Comparison of ENCODE assay signal across 15 cellular contexts in genomic region chr17:29059281-29059680, GRCh38. TPM values are rescaled to one million over a fixed set of nuclear protein-coding genes. Genes with fewer than 3 reads are reported as not detected.
A peak's percentile ranks its signal among the peaks of the same experiment; 100 is the strongest.
DNase-seq lines count a peak whose midpoint lies in the region; ATAC-seq, FAIRE-seq and TF ChIP-seq lines count a peak whose summit lies in the region.
"Had no signal": no experiment of that assay in that cellular context is flagged by ENCODE, and none has a peak within 500 bp of the region (broad histone marks: within the 10 kb centered on the region; RNA-seq: fewer than 3 reads in every experiment).

No MANE protein-coding gene starts in this region.

- no peak for FAIRE-seq in bronchial epithelial cell (lab: Jason Lieb, UNC)

- H3K4me3 ChIP-seq in bronchial epithelial cell (ENCODE audit: low read depth, low read length) (no peak overlapping the region), MG63 (no peak overlapping the region)
- H3K4me3 ChIP-seq: colonic mucosa had no signal

- ATAC-seq in GM21786 (IDR thresholded peaks at IDR 0.05; ENCODE audit: unreplicated experiment), result no peak

- H3K9me3 ChIP-seq in MG63, result no peaks in the 10 kb centered on the region
- H3K9me3 ChIP-seq: colonic mucosa had no signal

- H3K27me3 ChIP-seq in bronchial epithelial cell (ENCODE audit: control insufficient read depth, insufficient read depth, low read length), result peaks cover 8% of the 10 kb centered on the region
- H3K27me3 ChIP-seq in MG63, result no peaks in the 10 kb centered on the region
- H3K27me3 ChIP-seq: colonic mucosa had no signal

- no peak for TF ChIP-seq CTCF in bronchial epithelial cell (IDR thresholded peaks at IDR 0.05; ENCODE audit: insufficient read depth, low read length, severe bottlenecking)

- DNase-seq in DMS53 treated with DMSO at 0.1 percent for 48 hours (lab: John Stamatoyannopoulos, UW; ENCODE audit: unreplicated experiment) (peak; percentile 75), NCI-H2029 (lab: John Stamatoyannopoulos, UW) (peak; percentile 55), bronchial epithelial cell (ENCODE audit: low read depth) (peak; percentile 81), lung microvascular endothelial cell (ENCODE audit: low read depth in 2 of 2) (peak; percentile 23 to 27), D341Med (ENCODE audit: low spot score) (no peak), MG63 (no peak), DMS 273 treated with DMSO at 0.1 percent for 48 hours (lab: John Stamatoyannopoulos, UW) (no peak)
- DNase-seq: activated CD4-positive, alpha-beta T cell treated with anti-CD3 and anti-CD28 coated beads, Interleukin-2, amount 50 U/mL, for 4 hours; activated naive CD4-positive, alpha-beta T cell; colonic mucosa; mesendoderm; MM.1S; stimulated activated CD4-positive, alpha-beta T cell treated with anti-CD3 and anti-CD28 coated beads, Interleukin-2, amount 100 ng/mL, for 48 hours; stimulated activated naive CD4-positive, alpha-beta T cell treated with Interleukin-2 at 50 U/mL for 16 hours had no signal

- H3K36me3 ChIP-seq in bronchial epithelial cell (ENCODE audit: control insufficient read depth, insufficient read depth, low read length) (no peaks in the 10 kb centered on the region), MG63 (no peaks in the 10 kb centered on the region)
- H3K36me3 ChIP-seq: colonic mucosa had no signal

RNA-seq across cellular contexts. Expression of gene PIPOX, which starts 16.3 kb away (rescaled TPM):
- total RNA-seq in bronchial epithelial cell (0.26 and 1.4 TPM in 2 replicates), lung microvascular endothelial cell (1.2 and 1.3 TPM in 2 replicates)
- 0.69 and 1.6 TPM in 2 replicates for total RNA-seq in MG63 (2014; rRNA removed; shearing (Covaris generic); ENCODE audit: low replicate concordance)

RNA-seq across cellular contexts. Expression of gene SEZ6, which starts 53.4 kb away (rescaled TPM):
- total RNA-seq in bronchial epithelial cell, result not detected in 2 replicates
- under 0.01 TPM in 1 of 2 replicates, not detected in the other for total RNA-seq in lung microvascular endothelial cell
- not detected in 2 replicates for total RNA-seq in MG63 (2014; rRNA removed; shearing (Covaris generic); ENCODE audit: low replicate concordance)

Comparison
In these comparisons a context has a peak if more than half of its experiments do, and no peak if none do; other contexts are left out.
1. DNase-seq: peak in DMS53 treated with DMSO at 0.1 percent for 48 hours (single experiment), NCI-H2029 (single experiment), bronchial epithelial cell (single experiment) and lung microvascular endothelial cell (2 of 2); none in D341Med (single experiment), MG63 (single experiment) and DMS 273 treated with DMSO at 0.1 percent for 48 hours (single experiment).